ENCODE assay signal across 8 cellular contexts in the genomic region with DNA sequence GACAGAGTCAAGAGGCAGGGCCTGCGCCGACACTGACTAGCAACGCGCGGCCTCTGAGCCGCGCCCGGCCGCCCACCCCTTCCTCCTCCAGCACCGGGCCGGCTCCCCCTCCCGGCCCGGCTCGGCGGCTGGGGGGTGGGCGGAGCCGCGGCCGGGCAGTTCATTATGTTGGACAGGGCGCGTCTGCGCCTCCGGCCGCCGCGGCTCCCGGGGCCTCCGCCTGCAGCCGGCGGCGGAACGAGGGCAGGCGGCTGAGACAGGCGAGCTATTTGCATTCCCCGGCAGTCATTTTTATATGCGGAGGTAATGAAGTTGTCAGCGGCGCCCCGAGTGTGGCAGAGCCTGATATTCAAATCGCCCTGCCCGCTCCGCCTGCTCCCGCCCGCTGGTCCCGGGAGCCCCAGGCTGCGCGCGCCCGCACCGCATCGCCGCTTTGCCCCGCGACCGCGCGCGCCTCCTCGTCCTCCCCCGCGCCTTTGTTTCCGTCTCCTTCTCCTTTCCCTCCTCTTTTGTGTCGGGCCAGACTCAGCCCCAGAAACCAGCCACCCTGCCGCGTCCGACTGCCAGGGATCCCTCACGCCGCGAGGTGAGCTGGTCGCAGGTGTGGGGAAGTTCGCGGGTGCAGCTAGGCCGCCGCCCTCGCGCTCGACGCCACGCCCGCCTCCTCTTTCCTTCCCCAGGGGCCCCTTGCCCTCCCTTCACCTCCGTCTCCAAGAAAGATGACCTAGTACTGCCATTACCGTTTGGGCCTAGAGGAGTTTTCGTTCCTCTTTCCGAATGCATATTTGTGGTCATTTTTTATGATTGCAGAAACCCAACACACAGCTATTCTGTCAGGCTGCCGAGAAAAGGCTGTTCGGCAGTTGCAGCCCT.
DNase-seq lines count a peak whose midpoint lies in the region; ATAC-seq and TF ChIP-seq lines count a peak whose summit lies in the region.

No MANE protein-coding gene starts in this region.

- H2BK5ac ChIP-seq in mesenchymal stem cell (ENCODE audit: low read depth, low read length, poor library complexity, severe bottlenecking): no peak overlapping the region

- peak overlapping the region; percentile 94 for H4K8ac ChIP-seq in mesenchymal stem cell (ENCODE audit: low read length)

- H3K4me3 ChIP-seq in BE2C (ENCODE audit: low read depth, low read length): no peak overlapping the region
- peak overlapping the region; percentile 45 for H3K4me3 ChIP-seq in endocrine pancreas (ENCODE audit: control insufficient read depth, insufficient read depth, low read length)
- peak overlapping the region; percentile 68 to 86 for H3K4me3 ChIP-seq in mesenchymal stem cell (ENCODE audit: insufficient read depth in 1 of 2, low read depth in 1 of 2, low read length in 2 of 2)

- H3K9me3 ChIP-seq in BE2C: no peaks in the 10 kb centered on the region
- no peaks in the 10 kb centered on the region for H3K9me3 ChIP-seq in endocrine pancreas (ENCODE audit: control insufficient read depth, low read length)
- H3K9me3 ChIP-seq in mesenchymal stem cell (ENCODE audit: control insufficient read depth, low read length): no peaks in the 10 kb centered on the region

- peak overlapping the region; percentile 88 for H2AFZ ChIP-seq in mesenchymal stem cell (ENCODE audit: low read depth, low read length)

- ATAC-seq in GM18861 (IDR thresholded peaks at IDR 0.05; ENCODE audit: unreplicated experiment) (peak; percentile 89), HG03025 (IDR thresholded peaks at IDR 0.05; ENCODE audit: low FRiP score, unreplicated experiment) (peak; percentile 94), WTC11 (peak; percentile 83)

- peak overlapping the region; percentile 74 for H2BK15ac ChIP-seq in mesenchymal stem cell (ENCODE audit: low read depth, poor library complexity, severe bottlenecking)

- peak overlapping the region in 1 of 2 experiments; percentile 75 for H3K4ac ChIP-seq in mesenchymal stem cell (ENCODE audit: low read depth in 1 of 2, low read length in 2 of 2)

- peak overlapping the region; percentile 26 to 67 for H3K18ac ChIP-seq in mesenchymal stem cell (ENCODE audit: low read depth in 1 of 2, low read length in 2 of 2)

- peak overlapping the region; percentile 65 for H3K27ac Mint-ChIP-seq in WTC11

- peak overlapping the region; percentile 9 for H4K91ac ChIP-seq in mesenchymal stem cell (ENCODE audit: low read length)

- peaks cover 10% of the 10 kb centered on the region for H3K27me3 Mint-ChIP-seq in WTC11 (ENCODE audit: low read depth)

- H3K4me2 ChIP-seq in mesenchymal stem cell (ENCODE audit: low read length, poor library complexity, severe bottlenecking): peak overlapping the region; percentile 98

- TF ChIP-seq CTCF in BE2C (IDR thresholded peaks at IDR 0.05; ENCODE audit: low read depth, low read length) (no peak), WTC11 (IDR thresholded peaks at IDR 0.05) (no peak)

- no peaks in the 10 kb centered on the region for H3K79me1 ChIP-seq in mesenchymal stem cell (replicated peaks; ENCODE audit: low read length, poor library complexity, severe bottlenecking)

- no peaks in the 10 kb centered on the region for H3K9me3 Mint-ChIP-seq in WTC11

- H3K36me3 Mint-ChIP-seq in WTC11: no peaks in the 10 kb centered on the region

- H3K36me3 ChIP-seq in BE2C (no peaks in the 10 kb centered on the region), endocrine pancreas (ENCODE audit: control insufficient read depth, insufficient read depth, low read length) (no peaks in the 10 kb centered on the region), mesenchymal stem cell (ENCODE audit: control insufficient read depth in 1 of 2, insufficient read depth in 2 of 2, low read depth in 1 of 2, low read length in 2 of 2) (no peaks in the 10 kb centered on the region)

- H3K4me3 Mint-ChIP-seq in WTC11: peak overlapping the region; percentile 93

- peak; percentile 13 for DNase-seq in BE2C
- peak; percentile 59 for DNase-seq in NCI-H2107 (lab: John Stamatoyannopoulos, UW)
- DNase-seq in WTC11 (ENCODE audit: low spot score): peak; percentile 56
- DNase-seq in mesenchymal stem cell: peak; percentile 52
- DNase-seq in stimulated activated CD8-positive, alpha-beta memory T cell treated with anti-CD3 and anti-CD28 coated beads, Interleukin-4, amount 100 ng/mL, for 48 hours: peak; percentile 57

- H3K4me1 Mint-ChIP-seq in WTC11: peaks cover 23% of the 10 kb centered on the region

- H3K27ac ChIP-seq in mesenchymal stem cell (ENCODE audit: low read length, poor library complexity, severe bottlenecking): no peak overlapping the region

- H2BK12ac ChIP-seq in mesenchymal stem cell (ENCODE audit: low read length in 2 of 2): peak overlapping the region in 1 of 2 experiments; percentile 79

- under 1% methylated on average over 79 of the region's 86 CpGs for WGBS in mesenchymal stem cell

- CTCF ChIA-PET in WTC11 (lab: Charles Lee): interaction anchor here (0.6 to 2.7 kb wide), 5 partner anchors 13 to 269 kb away, joined by 3 to 14 read pairs (median 4); no protein-coding TSS in a partner anchor

- H3K4me1 ChIP-seq in BE2C (no peaks in the 10 kb centered on the region), endocrine pancreas (ENCODE audit: control insufficient read depth, insufficient read depth, low read length) (no peaks in the 10 kb centered on the region), mesenchymal stem cell (ENCODE audit: control insufficient read depth, insufficient read depth, low read depth, low read length) (peaks cover 7% of the 10 kb centered on the region)

- H3K23ac ChIP-seq in mesenchymal stem cell (ENCODE audit: low read length in 2 of 2): peak overlapping the region in 1 of 2 experiments; percentile 51

- peaks cover 44% of the 10 kb centered on the region for H3K27me3 ChIP-seq in BE2C
- H3K27me3 ChIP-seq in endocrine pancreas (ENCODE audit: control insufficient read depth, insufficient read depth, low read length): no peaks in the 10 kb centered on the region
- no peaks in the 10 kb centered on the region for H3K27me3 ChIP-seq in mesenchymal stem cell (ENCODE audit: control insufficient read depth in 1 of 2, insufficient read depth in 1 of 2, low read length in 2 of 2)

- peak overlapping the region in 1 of 2 experiments; percentile 63 for H3K14ac ChIP-seq in mesenchymal stem cell (ENCODE audit: low read length in 2 of 2)

- peak overlapping the region; percentile 52 for H2BK120ac ChIP-seq in mesenchymal stem cell (ENCODE audit: low read depth, low read length)

- H3K9ac ChIP-seq in endocrine pancreas (ENCODE audit: control insufficient read depth, insufficient read depth, low read length): peak overlapping the region; percentile 69
- H3K9ac ChIP-seq in mesenchymal stem cell (ENCODE audit: low read length): peak overlapping the region; percentile 88

- POLR2A ChIA-PET in WTC11 (lab: Charles Lee): interaction anchor here (1.2 to 1.5 kb wide), 2 partner anchors 11 to 197 kb away, joined by 3 to 4 read pairs; a partner anchor contains a TSS

- no peak overlapping the region for H2AK5ac ChIP-seq in mesenchymal stem cell (ENCODE audit: low read length, severe bottlenecking)

TF ChIP-seq in WTC11, 78 proteins besides CTCF, POLR2A, EP300 and RAD21 (continues in another document):
- no peak for TF ChIP-seq TEAD4 (CRISPR knock-in tag; IDR thresholded peaks at IDR 0.05)
- TF ChIP-seq, protein P1, sequence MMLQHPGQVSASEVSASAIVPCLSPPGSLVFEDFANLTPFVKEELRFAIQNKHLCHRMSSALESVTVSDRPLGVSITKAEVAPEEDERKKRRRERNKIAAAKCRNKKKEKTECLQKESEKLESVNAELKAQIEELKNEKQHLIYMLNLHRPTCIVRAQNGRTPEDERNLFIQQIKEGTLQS (CRISPR knock-in tag; conservative IDR thresholded peaks at IDR 0.05): no peak
- TF ChIP-seq, protein P2, sequence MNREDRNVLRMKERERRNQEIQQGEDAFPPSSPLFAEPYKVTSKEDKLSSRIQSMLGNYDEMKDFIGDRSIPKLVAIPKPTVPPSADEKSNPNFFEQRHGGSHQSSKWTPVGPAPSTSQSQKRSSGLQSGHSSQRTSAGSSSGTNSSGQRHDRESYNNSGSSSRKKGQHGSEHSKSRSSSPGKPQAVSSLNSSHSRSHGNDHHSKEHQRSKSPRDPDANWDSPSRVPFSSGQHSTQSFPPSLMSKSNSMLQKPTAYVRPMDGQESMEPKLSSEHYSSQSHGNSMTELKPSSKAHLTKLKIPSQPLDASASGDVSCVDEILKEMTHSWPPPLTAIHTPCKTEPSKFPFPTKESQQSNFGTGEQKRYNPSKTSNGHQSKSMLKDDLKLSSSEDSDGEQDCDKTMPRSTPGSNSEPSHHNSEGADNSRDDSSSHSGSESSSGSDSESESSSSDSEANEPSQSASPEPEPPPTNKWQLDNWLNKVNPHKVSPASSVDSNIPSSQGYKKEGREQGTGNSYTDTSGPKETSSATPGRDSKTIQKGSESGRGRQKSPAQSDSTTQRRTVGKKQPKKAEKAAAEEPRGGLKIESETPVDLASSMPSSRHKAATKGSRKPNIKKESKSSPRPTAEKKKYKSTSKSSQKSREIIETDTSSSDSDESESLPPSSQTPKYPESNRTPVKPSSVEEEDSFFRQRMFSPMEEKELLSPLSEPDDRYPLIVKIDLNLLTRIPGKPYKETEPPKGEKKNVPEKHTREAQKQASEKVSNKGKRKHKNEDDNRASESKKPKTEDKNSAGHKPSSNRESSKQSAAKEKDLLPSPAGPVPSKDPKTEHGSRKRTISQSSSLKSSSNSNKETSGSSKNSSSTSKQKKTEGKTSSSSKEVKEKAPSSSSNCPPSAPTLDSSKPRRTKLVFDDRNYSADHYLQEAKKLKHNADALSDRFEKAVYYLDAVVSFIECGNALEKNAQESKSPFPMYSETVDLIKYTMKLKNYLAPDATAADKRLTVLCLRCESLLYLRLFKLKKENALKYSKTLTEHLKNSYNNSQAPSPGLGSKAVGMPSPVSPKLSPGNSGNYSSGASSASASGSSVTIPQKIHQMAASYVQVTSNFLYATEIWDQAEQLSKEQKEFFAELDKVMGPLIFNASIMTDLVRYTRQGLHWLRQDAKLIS (CRISPR knock-in tag; IDR thresholded peaks at IDR 0.05; ENCODE audit: borderline replicate concordance): 0 out of 2 replicates have a peak, but pooled peaks have one; percentile 55
- TF ChIP-seq, protein P3, sequence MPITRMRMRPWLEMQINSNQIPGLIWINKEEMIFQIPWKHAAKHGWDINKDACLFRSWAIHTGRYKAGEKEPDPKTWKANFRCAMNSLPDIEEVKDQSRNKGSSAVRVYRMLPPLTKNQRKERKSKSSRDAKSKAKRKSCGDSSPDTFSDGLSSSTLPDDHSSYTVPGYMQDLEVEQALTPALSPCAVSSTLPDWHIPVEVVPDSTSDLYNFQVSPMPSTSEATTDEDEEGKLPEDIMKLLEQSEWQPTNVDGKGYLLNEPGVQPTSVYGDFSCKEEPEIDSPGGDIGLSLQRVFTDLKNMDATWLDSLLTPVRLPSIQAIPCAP (CRISPR knock-in tag; IDR thresholded peaks at IDR 0.05): no peak
- no peak for TF ChIP-seq JUN (CRISPR knock-in tag; IDR thresholded peaks at IDR 0.05)
- peak; percentile 62; the same call in 1 of the 2 replicates for TF ChIP-seq ZBTB21 (CRISPR knock-in tag; IDR thresholded peaks at IDR 0.05; ENCODE audit: borderline replicate concordance)
- no peak for TF ChIP-seq MXD4 (CRISPR knock-in tag; IDR thresholded peaks at IDR 0.05; ENCODE audit: borderline replicate concordance)
